Comparison of ENCODE assay signal across 36 cellular contexts in genomic region chr10:73534857-73535256, GRCh38.
"Had no signal": no experiment of that assay in that cellular context is flagged by ENCODE, and none has a peak within 500 bp of the region (broad histone marks: within the 10 kb centered on the region; RNA-seq: fewer than 3 reads in every experiment).

No MANE protein-coding gene starts in this region.

- ATAC-seq: activated CD8-positive, alpha-beta memory T cell treated with anti-CD3 and anti-CD28 coated beads, Interleukin-2, amount 10 ng/mL, durations not matched to agents 7 days and 5 days; activated CD8-positive, alpha-beta T cell treated with anti-CD3 and anti-CD28 coated beads, Interleukin-2, amount 10 ng/mL, durations not matched to agents 7 days and 5 days; activated naive CD8-positive, alpha-beta T cell treated with anti-CD3 and anti-CD28 coated beads, Interleukin-2, amount 50 U/mL, for 24 hours had no signal

- FAIRE-seq: bronchial epithelial cell, TTC549 had no signal

- H3K4me1 ChIP-seq: ascending aorta had no signal

- H3K4me3 ChIP-seq: ascending aorta, cardiac muscle cell had no signal

- H3K36me3 Mint-ChIP-seq: activated CD8-positive, alpha-beta memory T cell treated with anti-CD3 and anti-CD28 coated beads, Interleukin-2, amount 10 ng/mL, durations not matched to agents 7 days and 5 days; activated naive CD4-positive, alpha-beta T cell treated with anti-CD3 and anti-CD28 coated beads, Interleukin-2, amount 10 ng/mL, durations not matched to agents 7 days and 5 days; activated naive CD8-positive, alpha-beta T cell treated with anti-CD3 and anti-CD28 coated beads, Interleukin-2, amount 10 ng/mL, durations not matched to agents 7 days and 5 days had no signal

- H3K4me3 Mint-ChIP-seq: activated B cell treated with CpG ODN at 0.5 μM for 24 hours; activated CD4-positive, alpha-beta memory T cell treated with anti-CD3 and anti-CD28 coated beads, Interleukin-2, amount 10 ng/mL, durations not matched to agents 7 days and 5 days; activated CD4-positive, alpha-beta T cell treated with anti-CD3 and anti-CD28 coated beads, Interleukin-2, amount 10 ng/mL, durations not matched to agents 7 days and 5 days; activated CD8-positive, alpha-beta memory T cell treated with anti-CD3 and anti-CD28 coated beads, Interleukin-2, amount 10 ng/mL, durations not matched to agents 7 days and 5 days; activated CD8-positive, alpha-beta T cell treated with anti-CD3 and anti-CD28 coated beads, Interleukin-2, amount 10 ng/mL, durations not matched to agents 7 days and 5 days; activated naive CD4-positive, alpha-beta T cell treated with anti-CD3 and anti-CD28 coated beads, Interleukin-2, amount 10 ng/mL, durations not matched to agents 7 days and 5 days; activated naive CD4-positive, alpha-beta T cell treated with anti-CD3 and anti-CD28 coated beads, Interleukin-2, amount 50 U/mL, for 24 hours; activated naive CD8-positive, alpha-beta T cell; activated naive CD8-positive, alpha-beta T cell treated with anti-CD3 and anti-CD28 coated beads, Interleukin-2, amount 10 ng/mL, durations not matched to agents 7 days and 5 days; activated naive CD8-positive, alpha-beta T cell treated with anti-CD3 and anti-CD28 coated beads, Interleukin-2, amount 50 U/mL, for 24 hours; activated T-cell treated with anti-CD3 and anti-CD28 coated beads, Interleukin-2, amount 50 U/mL, for 24 hours; brain; central memory CD8-positive, alpha-beta T cell; T-helper 1 cell treated with Interleukin-12 subunit alpha and Interleukin-12 subunit beta and Interleukin-4 antibody, amounts not matched to agents 30 μg/mL and 1 μg/mL, for 36 hours; T-helper 2 cell treated with Interferon-gamma antibody and Interleukin-4, amounts not matched to agents 5 μg/mL and 100 μg/mL, for 36 hours had no signal

- DNase-seq: activated B cell treated with CpG ODN at 0.5 μM for 24 hours; activated CD4-positive, alpha-beta memory T cell treated with anti-CD3 and anti-CD28 coated beads, Interleukin-2, amount 10 ng/mL, durations not matched to agents 7 days and 5 days; activated CD4-positive, alpha-beta T cell treated with anti-CD3 and anti-CD28 coated beads for 4 hours; activated CD4-positive, alpha-beta T cell treated with anti-CD3 and anti-CD28 coated beads, Interleukin-2, amount 10 ng/mL, durations not matched to agents 7 days and 5 days; activated CD4-positive, alpha-beta T cell treated with anti-CD3 and anti-CD28 coated beads, Interleukin-2, amount 50 U/mL, for 48 hours; activated CD4-positive, CD25-positive, alpha-beta regulatory T cell treated with anti-CD3 and anti-CD28 coated beads, Interleukin-2, amount 50 U/mL, for 72 hours; activated CD8-positive, alpha-beta memory T cell treated with anti-CD3 and anti-CD28 coated beads for 24 hours; activated CD8-positive, alpha-beta memory T cell treated with anti-CD3 and anti-CD28 coated beads, Interleukin-2, amount 10 ng/mL, durations not matched to agents 7 days and 5 days; activated CD8-positive, alpha-beta memory T cell treated with anti-CD3 and anti-CD28 coated beads, Interleukin-2, amount 50 U/mL, for 48 hours; activated CD8-positive, alpha-beta T cell treated with anti-CD3 and anti-CD28 coated beads, Interleukin-2, amount 10 ng/mL, durations not matched to agents 7 days and 5 days; activated effector memory CD4-positive, alpha-beta T cell treated with Interleukin-2 at 50 U/mL for 16 hours; activated gamma-delta T cell; activated naive CD4-positive, alpha-beta T cell treated with anti-CD3 and anti-CD28 coated beads, Interleukin-2, amount 10 ng/mL, durations not matched to agents 7 days and 5 days; activated naive CD4-positive, alpha-beta T cell treated with Interleukin-2 at 50 U/mL for 16 hours; activated naive CD8-positive, alpha-beta T cell treated with anti-CD3 and anti-CD28 coated beads, Interleukin-2, amount 10 ng/mL, durations not matched to agents 7 days and 5 days; activated naive CD8-positive, alpha-beta T cell treated with anti-CD3 and anti-CD28 coated beads, Interleukin-2, amount 50 U/mL, for 24 hours; activated T-cell treated with anti-CD3 and anti-CD28 coated beads, Interleukin-2, amount 50 U/mL, for 24 hours; activated T-cell treated with anti-CD3 and anti-CD28 coated beads, Interleukin-2, amount 50 U/mL, for 48 hours; amygdala; anterior cingulate cortex; caudate nucleus; cerebellar nuclear complex; T-helper 1 cell; T-helper 2 cell; T-helper 9 cell had no signal

- H3K9me3 Mint-ChIP-seq: activated B cell treated with CpG ODN at 0.5 μM for 24 hours; activated CD4-positive, alpha-beta memory T cell treated with anti-CD3 and anti-CD28 coated beads, Interleukin-2, amount 10 ng/mL, durations not matched to agents 7 days and 5 days; activated CD4-positive, alpha-beta T cell treated with anti-CD3 and anti-CD28 coated beads, Interleukin-2, amount 10 ng/mL, durations not matched to agents 7 days and 5 days; activated naive CD4-positive, alpha-beta T cell treated with anti-CD3 and anti-CD28 coated beads, Interleukin-2, amount 10 ng/mL, durations not matched to agents 7 days and 5 days; activated naive CD4-positive, alpha-beta T cell treated with anti-CD3 and anti-CD28 coated beads, Interleukin-2, amount 50 U/mL, for 24 hours; activated naive CD8-positive, alpha-beta T cell treated with anti-CD3 and anti-CD28 coated beads, Interleukin-2, amount 10 ng/mL, durations not matched to agents 7 days and 5 days; activated naive CD8-positive, alpha-beta T cell treated with anti-CD3 and anti-CD28 coated beads, Interleukin-2, amount 50 U/mL, for 24 hours; activated T-cell treated with anti-CD3 and anti-CD28 coated beads, Interleukin-2, amount 50 U/mL, for 24 hours; activated T-helper 2 cell treated with anti-CD3 and anti-CD28 coated beads, Interferon-gamma antibody, Interleukin-2, Interleukin-4, amounts not matched to agents 10 μg/mL and 5 μg/mL and 100 μg/mL, durations not matched to agents 14 hours and 24 hours and 36 hours; brain; central memory CD8-positive, alpha-beta T cell; T-helper 1 cell treated with Interleukin-12 subunit alpha and Interleukin-12 subunit beta and Interleukin-4 antibody, amounts not matched to agents 30 μg/mL and 1 μg/mL, for 36 hours; T-helper 2 cell treated with Interferon-gamma antibody and Interleukin-4, amounts not matched to agents 5 μg/mL and 100 μg/mL, for 36 hours had no signal

- H3K9me3 ChIP-seq: ascending aorta had no signal

- H3K27ac ChIP-seq: ascending aorta, cardiac muscle cell had no signal

- H3K36me3 ChIP-seq: cardiac muscle cell had no signal

- H3K27me3 ChIP-seq: ascending aorta, cardiac muscle cell had no signal

- H3K4me1 Mint-ChIP-seq: activated B cell treated with CpG ODN at 0.5 μM for 24 hours, brain had no signal

- H3K27me3 Mint-ChIP-seq: activated B cell treated with CpG ODN at 0.5 μM for 24 hours; activated CD4-positive, alpha-beta memory T cell treated with anti-CD3 and anti-CD28 coated beads, Interleukin-2, amount 10 ng/mL, durations not matched to agents 7 days and 5 days; activated CD8-positive, alpha-beta memory T cell treated with anti-CD3 and anti-CD28 coated beads, Interleukin-2, amount 10 ng/mL, durations not matched to agents 7 days and 5 days; activated naive CD4-positive, alpha-beta T cell treated with anti-CD3 and anti-CD28 coated beads, Interleukin-2, amount 10 ng/mL, durations not matched to agents 7 days and 5 days; activated naive CD4-positive, alpha-beta T cell treated with anti-CD3 and anti-CD28 coated beads, Interleukin-2, amount 50 U/mL, for 24 hours; activated naive CD8-positive, alpha-beta T cell treated with anti-CD3 and anti-CD28 coated beads, Interleukin-2, amount 10 ng/mL, durations not matched to agents 7 days and 5 days; activated naive CD8-positive, alpha-beta T cell treated with anti-CD3 and anti-CD28 coated beads, Interleukin-2, amount 50 U/mL, for 24 hours; activated T-cell treated with anti-CD3 and anti-CD28 coated beads, Interleukin-2, amount 50 U/mL, for 24 hours; brain; central memory CD8-positive, alpha-beta T cell had no signal

- H3K27ac Mint-ChIP-seq: activated B cell treated with CpG ODN at 0.5 μM for 24 hours; activated CD4-positive, alpha-beta memory T cell treated with anti-CD3 and anti-CD28 coated beads, Interleukin-2, amount 10 ng/mL, durations not matched to agents 7 days and 5 days; activated CD4-positive, alpha-beta T cell treated with anti-CD3 and anti-CD28 coated beads, Interleukin-2, amount 10 ng/mL, durations not matched to agents 7 days and 5 days; activated CD8-positive, alpha-beta memory T cell treated with anti-CD3 and anti-CD28 coated beads, Interleukin-2, amount 10 ng/mL, durations not matched to agents 7 days and 5 days; activated CD8-positive, alpha-beta T cell treated with anti-CD3 and anti-CD28 coated beads, Interleukin-2, amount 10 ng/mL, durations not matched to agents 7 days and 5 days; activated naive CD4-positive, alpha-beta T cell treated with anti-CD3 and anti-CD28 coated beads, Interleukin-2, amount 10 ng/mL, durations not matched to agents 7 days and 5 days; activated naive CD4-positive, alpha-beta T cell treated with anti-CD3 and anti-CD28 coated beads, Interleukin-2, amount 50 U/mL, for 24 hours; activated naive CD8-positive, alpha-beta T cell; activated naive CD8-positive, alpha-beta T cell treated with anti-CD3 and anti-CD28 coated beads, Interleukin-2, amount 10 ng/mL, durations not matched to agents 7 days and 5 days; activated naive CD8-positive, alpha-beta T cell treated with anti-CD3 and anti-CD28 coated beads, Interleukin-2, amount 50 U/mL, for 24 hours; activated T-cell treated with anti-CD3 and anti-CD28 coated beads, Interleukin-2, amount 50 U/mL, for 24 hours; activated T-helper 2 cell treated with anti-CD3 and anti-CD28 coated beads, Interferon-gamma antibody, Interleukin-2, Interleukin-4, amounts not matched to agents 10 μg/mL and 5 μg/mL and 100 μg/mL, durations not matched to agents 14 hours and 24 hours and 36 hours; T-helper 1 cell treated with Interleukin-12 subunit alpha and Interleukin-12 subunit beta and Interleukin-4 antibody, amounts not matched to agents 30 μg/mL and 1 μg/mL, for 36 hours; T-helper 2 cell treated with Interferon-gamma antibody and Interleukin-4, amounts not matched to agents 5 μg/mL and 100 μg/mL, for 36 hours had no signal
